ENCODE assay signal across 8 cellular contexts in the genomic region with DNA sequence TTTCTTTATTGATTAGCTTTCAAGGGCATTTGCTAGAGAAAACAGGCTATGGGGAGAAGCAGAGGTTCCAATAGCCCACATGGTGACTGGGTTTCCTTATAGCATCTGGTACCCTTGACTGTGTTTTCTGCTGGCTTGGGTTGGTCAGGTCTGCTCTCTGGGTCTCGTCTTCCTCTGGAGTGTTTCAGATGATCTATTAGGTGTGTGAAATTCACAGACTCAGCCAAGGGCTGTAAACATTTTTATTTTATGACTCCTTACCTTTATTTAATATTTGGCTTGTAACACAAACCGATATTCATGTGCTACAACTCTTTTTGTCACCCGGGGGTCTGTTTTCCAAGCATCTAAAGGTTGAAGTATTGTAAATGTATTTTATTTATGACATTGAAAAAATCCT.
"Had no signal": no experiment of that assay in that cellular context is flagged by ENCODE, and none has a peak within 500 bp of the region (broad histone marks: within the 10 kb centered on the region; RNA-seq: fewer than 3 reads in every experiment).

No MANE protein-coding gene starts in this region.

- H3K36me3 ChIP-seq: HAP-1 had no signal

- H3K27ac ChIP-seq: GM23248, HL-60 had no signal

- DNase-seq: GM23248, GOT3, H7, HFFc6 had no signal

- H3K4me1 ChIP-seq: HAP-1 had no signal

- H3K4me3 ChIP-seq: GM23248, HAP-1 had no signal

- ATAC-seq: HCT116, HepG2 had no signal

- H3K9me3 ChIP-seq: HAP-1 had no signal

- FAIRE-seq: HepG2 had no signal
